Comparison of ENCODE assay signal across 1 cellular context in the genomic region with DNA sequence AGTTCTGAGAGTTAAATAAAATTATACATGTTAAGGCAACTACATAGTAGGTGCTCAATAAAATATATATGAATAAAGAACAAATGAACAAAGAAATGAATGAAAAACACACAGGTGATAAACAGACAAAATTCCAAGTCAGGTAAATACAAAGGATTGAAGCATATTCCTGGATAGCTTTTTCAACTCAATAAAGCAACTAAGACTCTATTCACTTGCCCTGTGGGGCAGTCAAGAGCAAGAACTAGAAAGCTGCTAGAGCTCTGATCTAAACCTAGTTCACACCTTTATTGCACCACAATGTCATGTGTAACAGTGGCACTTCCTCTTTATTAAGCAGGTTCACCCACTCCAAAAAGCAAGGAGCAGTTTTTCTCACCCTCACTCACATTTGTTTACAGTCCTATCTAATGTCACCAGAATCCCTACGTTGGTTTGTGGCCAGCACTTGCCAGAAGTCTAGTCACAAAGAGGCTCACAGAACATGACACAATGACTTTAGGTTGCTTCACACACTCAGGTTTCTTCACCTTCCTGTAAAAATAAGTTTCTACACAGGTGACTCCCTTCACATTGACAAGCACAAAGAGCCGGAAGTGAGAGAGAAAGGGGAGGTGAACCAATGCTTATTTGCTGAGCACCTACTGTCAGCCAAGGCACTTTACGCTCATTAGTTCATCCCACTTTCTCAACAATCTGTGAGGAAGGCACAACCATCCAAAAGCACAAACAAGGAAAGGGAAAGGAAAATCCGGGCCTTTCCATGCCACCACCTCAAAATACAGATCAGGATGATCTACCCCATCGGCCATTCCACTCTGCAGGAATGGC.
TF ChIP-seq lines count a peak whose summit lies in the region.

No MANE protein-coding gene starts in this region.

TF ChIP-seq in GM12878, 131 proteins besides CTCF, POLR2A, EP300 and RAD21 (continued from another document and continues in another):
- TF ChIP-seq, protein P1, sequence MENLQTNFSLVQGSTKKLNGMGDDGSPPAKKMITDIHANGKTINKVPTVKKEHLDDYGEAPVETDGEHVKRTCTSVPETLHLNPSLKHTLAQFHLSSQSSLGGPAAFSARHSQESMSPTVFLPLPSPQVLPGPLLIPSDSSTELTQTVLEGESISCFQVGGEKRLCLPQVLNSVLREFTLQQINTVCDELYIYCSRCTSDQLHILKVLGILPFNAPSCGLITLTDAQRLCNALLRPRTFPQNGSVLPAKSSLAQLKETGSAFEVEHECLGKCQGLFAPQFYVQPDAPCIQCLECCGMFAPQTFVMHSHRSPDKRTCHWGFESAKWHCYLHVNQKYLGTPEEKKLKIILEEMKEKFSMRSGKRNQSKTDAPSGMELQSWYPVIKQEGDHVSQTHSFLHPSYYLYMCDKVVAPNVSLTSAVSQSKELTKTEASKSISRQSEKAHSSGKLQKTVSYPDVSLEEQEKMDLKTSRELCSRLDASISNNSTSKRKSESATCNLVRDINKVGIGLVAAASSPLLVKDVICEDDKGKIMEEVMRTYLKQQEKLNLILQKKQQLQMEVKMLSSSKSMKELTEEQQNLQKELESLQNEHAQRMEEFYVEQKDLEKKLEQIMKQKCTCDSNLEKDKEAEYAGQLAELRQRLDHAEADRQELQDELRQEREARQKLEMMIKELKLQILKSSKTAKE (IDR thresholded peaks at IDR 0.05; ENCODE audit: low read depth, poor library complexity, severe bottlenecking) = peak; percentile 84
- no peak for TF ChIP-seq CBX3 (IDR thresholded peaks at IDR 0.05; ENCODE audit: borderline replicate concordance, low read depth)
- TF ChIP-seq MEF2B (IDR thresholded peaks at IDR 0.05; ENCODE audit: partially characterized antibody, poor library complexity, severe bottlenecking) = peak; percentile 46
- TF ChIP-seq, protein P2, sequence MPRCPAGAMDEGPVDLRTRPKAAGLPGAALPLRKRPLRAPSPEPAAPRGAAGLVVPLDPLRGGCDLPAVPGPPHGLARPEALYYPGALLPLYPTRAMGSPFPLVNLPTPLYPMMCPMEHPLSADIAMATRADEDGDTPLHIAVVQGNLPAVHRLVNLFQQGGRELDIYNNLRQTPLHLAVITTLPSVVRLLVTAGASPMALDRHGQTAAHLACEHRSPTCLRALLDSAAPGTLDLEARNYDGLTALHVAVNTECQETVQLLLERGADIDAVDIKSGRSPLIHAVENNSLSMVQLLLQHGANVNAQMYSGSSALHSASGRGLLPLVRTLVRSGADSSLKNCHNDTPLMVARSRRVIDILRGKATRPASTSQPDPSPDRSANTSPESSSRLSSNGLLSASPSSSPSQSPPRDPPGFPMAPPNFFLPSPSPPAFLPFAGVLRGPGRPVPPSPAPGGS (IDR thresholded peaks at IDR 0.05; ENCODE audit: borderline replicate concordance, insufficient read depth, low read depth, low read length, poor library complexity, severe bottlenecking) = no peak
- TF ChIP-seq TCF12 (IDR thresholded peaks at IDR 0.05; ENCODE audit: low read depth, low read length) = 0 out of 2 replicates have a peak, but pooled peaks have one; percentile 52
- no peak for TF ChIP-seq HCFC1 (IDR thresholded peaks at IDR 0.05; ENCODE audit: low read length)
- TF ChIP-seq ZSCAN29 (IDR thresholded peaks at IDR 0.05) = no peak
- TF ChIP-seq NR2F1 (conservative IDR thresholded peaks at IDR 0.05) = peak; percentile 66
- TF ChIP-seq ZNF622 (IDR thresholded peaks at IDR 0.05) = no peak
- peak; percentile 68 for TF ChIP-seq RUNX3 (IDR thresholded peaks at IDR 0.05; ENCODE audit: low read length)
- TF ChIP-seq FOS (IDR thresholded peaks at IDR 0.05; ENCODE audit: borderline replicate concordance, extremely low read depth, insufficient read length) = no peak
- TF ChIP-seq ETV6 (conservative IDR thresholded peaks at IDR 0.05 in 1 of 2, IDR thresholded peaks at IDR 0.05 in 1 of 2; ENCODE audit: borderline replicate concordance in 1 of 2, low read depth in 1 of 2) = no peak; a peak in 1 of 4 replicates
- TF ChIP-seq ZBED1 (IDR thresholded peaks at IDR 0.05; ENCODE audit: borderline replicate concordance) = no peak
- TF ChIP-seq IKZF1 (conservative IDR thresholded peaks at IDR 0.05) = peak; percentile 83
- TF ChIP-seq POLR2AphosphoS2 (IDR thresholded peaks at IDR 0.05; ENCODE audit: low read depth, low read length) = no peak
- TF ChIP-seq, protein P3, sequence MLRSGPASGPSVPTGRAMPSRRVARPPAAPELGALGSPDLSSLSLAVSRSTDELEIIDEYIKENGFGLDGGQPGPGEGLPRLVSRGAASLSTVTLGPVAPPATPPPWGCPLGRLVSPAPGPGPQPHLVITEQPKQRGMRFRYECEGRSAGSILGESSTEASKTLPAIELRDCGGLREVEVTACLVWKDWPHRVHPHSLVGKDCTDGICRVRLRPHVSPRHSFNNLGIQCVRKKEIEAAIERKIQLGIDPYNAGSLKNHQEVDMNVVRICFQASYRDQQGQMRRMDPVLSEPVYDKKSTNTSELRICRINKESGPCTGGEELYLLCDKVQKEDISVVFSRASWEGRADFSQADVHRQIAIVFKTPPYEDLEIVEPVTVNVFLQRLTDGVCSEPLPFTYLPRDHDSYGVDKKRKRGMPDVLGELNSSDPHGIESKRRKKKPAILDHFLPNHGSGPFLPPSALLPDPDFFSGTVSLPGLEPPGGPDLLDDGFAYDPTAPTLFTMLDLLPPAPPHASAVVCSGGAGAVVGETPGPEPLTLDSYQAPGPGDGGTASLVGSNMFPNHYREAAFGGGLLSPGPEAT (IDR thresholded peaks at IDR 0.05; ENCODE audit: low read depth) = peak; percentile 84
- TF ChIP-seq CREM (IDR thresholded peaks at IDR 0.05; ENCODE audit: low read depth) = 0 out of 2 replicates have a peak, but pooled peaks have one; percentile 13
- TF ChIP-seq STAT1 (conservative IDR thresholded peaks at IDR 0.05) = no peak
- TF ChIP-seq SMAD1 (IDR thresholded peaks at IDR 0.05; ENCODE audit: low read depth, partially characterized antibody) = no peak
- TF ChIP-seq SUZ12 (IDR thresholded peaks at IDR 0.05; ENCODE audit: unreplicated experiment) = no peak
- TF ChIP-seq, protein P4, sequence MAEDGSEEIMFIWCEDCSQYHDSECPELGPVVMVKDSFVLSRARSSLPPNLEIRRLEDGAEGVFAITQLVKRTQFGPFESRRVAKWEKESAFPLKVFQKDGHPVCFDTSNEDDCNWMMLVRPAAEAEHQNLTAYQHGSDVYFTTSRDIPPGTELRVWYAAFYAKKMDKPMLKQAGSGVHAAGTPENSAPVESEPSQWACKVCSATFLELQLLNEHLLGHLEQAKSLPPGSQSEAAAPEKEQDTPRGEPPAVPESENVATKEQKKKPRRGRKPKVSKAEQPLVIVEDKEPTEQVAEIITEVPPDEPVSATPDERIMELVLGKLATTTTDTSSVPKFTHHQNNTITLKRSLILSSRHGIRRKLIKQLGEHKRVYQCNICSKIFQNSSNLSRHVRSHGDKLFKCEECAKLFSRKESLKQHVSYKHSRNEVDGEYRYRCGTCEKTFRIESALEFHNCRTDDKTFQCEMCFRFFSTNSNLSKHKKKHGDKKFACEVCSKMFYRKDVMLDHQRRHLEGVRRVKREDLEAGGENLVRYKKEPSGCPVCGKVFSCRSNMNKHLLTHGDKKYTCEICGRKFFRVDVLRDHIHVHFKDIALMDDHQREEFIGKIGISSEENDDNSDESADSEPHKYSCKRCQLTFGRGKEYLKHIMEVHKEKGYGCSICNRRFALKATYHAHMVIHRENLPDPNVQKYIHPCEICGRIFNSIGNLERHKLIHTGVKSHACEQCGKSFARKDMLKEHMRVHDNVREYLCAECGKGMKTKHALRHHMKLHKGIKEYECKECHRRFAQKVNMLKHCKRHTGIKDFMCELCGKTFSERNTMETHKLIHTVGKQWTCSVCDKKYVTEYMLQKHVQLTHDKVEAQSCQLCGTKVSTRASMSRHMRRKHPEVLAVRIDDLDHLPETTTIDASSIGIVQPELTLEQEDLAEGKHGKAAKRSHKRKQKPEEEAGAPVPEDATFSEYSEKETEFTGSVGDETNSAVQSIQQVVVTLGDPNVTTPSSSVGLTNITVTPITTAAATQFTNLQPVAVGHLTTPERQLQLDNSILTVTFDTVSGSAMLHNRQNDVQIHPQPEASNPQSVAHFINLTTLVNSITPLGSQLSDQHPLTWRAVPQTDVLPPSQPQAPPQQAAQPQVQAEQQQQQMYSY (CRISPR knock-in tag; IDR thresholded peaks at IDR 0.05) = no peak
- no peak for TF ChIP-seq KAT2A (conservative IDR thresholded peaks at IDR 0.05; ENCODE audit: control insufficient read depth, low read depth, low read length)
- no peak for TF ChIP-seq CHD1 (IDR thresholded peaks at IDR 0.05; ENCODE audit: low read depth, low read length)
- 0 out of 2 replicates have a peak, but pooled peaks have one; percentile 41 for TF ChIP-seq JUND (IDR thresholded peaks at IDR 0.05; ENCODE audit: low read depth, low read length)
- TF ChIP-seq HDGF (IDR thresholded peaks at IDR 0.05) = no peak
- TF ChIP-seq, protein P5, sequence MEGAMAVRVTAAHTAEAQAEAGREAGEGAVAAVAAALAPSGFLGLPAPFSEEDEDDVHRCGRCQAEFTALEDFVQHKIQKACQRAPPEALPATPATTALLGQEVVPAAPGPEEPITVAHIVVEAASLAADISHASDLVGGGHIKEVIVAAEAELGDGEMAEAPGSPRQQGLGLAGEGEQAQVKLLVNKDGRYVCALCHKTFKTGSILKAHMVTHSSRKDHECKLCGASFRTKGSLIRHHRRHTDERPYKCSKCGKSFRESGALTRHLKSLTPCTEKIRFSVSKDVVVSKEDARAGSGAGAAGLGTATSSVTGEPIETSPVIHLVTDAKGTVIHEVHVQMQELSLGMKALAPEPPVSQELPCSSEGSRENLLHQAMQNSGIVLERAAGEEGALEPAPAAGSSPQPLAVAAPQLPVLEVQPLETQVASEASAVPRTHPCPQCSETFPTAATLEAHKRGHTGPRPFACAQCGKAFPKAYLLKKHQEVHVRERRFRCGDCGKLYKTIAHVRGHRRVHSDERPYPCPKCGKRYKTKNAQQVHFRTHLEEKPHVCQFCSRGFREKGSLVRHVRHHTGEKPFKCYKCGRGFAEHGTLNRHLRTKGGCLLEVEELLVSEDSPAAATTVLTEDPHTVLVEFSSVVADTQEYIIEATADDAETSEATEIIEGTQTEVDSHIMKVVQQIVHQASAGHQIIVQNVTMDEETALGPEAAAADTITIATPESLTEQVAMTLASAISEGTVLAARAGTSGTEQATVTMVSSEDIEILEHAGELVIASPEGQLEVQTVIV (IDR thresholded peaks at IDR 0.05; ENCODE audit: borderline replicate concordance, partially characterized antibody) = no peak
- TF ChIP-seq, protein P6, sequence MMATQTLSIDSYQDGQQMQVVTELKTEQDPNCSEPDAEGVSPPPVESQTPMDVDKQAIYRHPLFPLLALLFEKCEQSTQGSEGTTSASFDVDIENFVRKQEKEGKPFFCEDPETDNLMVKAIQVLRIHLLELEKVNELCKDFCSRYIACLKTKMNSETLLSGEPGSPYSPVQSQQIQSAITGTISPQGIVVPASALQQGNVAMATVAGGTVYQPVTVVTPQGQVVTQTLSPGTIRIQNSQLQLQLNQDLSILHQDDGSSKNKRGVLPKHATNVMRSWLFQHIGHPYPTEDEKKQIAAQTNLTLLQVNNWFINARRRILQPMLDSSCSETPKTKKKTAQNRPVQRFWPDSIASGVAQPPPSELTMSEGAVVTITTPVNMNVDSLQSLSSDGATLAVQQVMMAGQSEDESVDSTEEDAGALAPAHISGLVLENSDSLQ (IDR thresholded peaks at IDR 0.05) = peak; percentile 92
- peak; percentile 51 for TF ChIP-seq CHD2 (IDR thresholded peaks at IDR 0.05; ENCODE audit: borderline replicate concordance, low read depth, low read length)
- no peak for TF ChIP-seq ZNF274 (IDR thresholded peaks at IDR 0.05; ENCODE audit: insufficient read depth, insufficient read length)
- no peak for TF ChIP-seq POU2F2 (IDR thresholded peaks at IDR 0.05; ENCODE audit: borderline replicate concordance, low read depth, low read length)
- peak; percentile 100 for TF ChIP-seq SPI1 (IDR thresholded peaks at IDR 0.05; ENCODE audit: borderline replicate concordance, insufficient read depth, low read depth, low read length)
- TF ChIP-seq STAT3 (IDR thresholded peaks at IDR 0.05; ENCODE audit: low read depth, low read length) = peak; percentile 56; the same call in 1 of the 2 replicates
- TF ChIP-seq, protein P7, sequence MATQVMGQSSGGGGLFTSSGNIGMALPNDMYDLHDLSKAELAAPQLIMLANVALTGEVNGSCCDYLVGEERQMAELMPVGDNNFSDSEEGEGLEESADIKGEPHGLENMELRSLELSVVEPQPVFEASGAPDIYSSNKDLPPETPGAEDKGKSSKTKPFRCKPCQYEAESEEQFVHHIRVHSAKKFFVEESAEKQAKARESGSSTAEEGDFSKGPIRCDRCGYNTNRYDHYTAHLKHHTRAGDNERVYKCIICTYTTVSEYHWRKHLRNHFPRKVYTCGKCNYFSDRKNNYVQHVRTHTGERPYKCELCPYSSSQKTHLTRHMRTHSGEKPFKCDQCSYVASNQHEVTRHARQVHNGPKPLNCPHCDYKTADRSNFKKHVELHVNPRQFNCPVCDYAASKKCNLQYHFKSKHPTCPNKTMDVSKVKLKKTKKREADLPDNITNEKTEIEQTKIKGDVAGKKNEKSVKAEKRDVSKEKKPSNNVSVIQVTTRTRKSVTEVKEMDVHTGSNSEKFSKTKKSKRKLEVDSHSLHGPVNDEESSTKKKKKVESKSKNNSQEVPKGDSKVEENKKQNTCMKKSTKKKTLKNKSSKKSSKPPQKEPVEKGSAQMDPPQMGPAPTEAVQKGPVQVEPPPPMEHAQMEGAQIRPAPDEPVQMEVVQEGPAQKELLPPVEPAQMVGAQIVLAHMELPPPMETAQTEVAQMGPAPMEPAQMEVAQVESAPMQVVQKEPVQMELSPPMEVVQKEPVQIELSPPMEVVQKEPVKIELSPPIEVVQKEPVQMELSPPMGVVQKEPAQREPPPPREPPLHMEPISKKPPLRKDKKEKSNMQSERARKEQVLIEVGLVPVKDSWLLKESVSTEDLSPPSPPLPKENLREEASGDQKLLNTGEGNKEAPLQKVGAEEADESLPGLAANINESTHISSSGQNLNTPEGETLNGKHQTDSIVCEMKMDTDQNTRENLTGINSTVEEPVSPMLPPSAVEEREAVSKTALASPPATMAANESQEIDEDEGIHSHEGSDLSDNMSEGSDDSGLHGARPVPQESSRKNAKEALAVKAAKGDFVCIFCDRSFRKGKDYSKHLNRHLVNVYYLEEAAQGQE (IDR thresholded peaks at IDR 0.05; ENCODE audit: low read depth, low read length) = no peak
- no peak for TF ChIP-seq YY1 (IDR thresholded peaks at IDR 0.05; ENCODE audit: low read depth, low read length)
- TF ChIP-seq, protein P8, sequence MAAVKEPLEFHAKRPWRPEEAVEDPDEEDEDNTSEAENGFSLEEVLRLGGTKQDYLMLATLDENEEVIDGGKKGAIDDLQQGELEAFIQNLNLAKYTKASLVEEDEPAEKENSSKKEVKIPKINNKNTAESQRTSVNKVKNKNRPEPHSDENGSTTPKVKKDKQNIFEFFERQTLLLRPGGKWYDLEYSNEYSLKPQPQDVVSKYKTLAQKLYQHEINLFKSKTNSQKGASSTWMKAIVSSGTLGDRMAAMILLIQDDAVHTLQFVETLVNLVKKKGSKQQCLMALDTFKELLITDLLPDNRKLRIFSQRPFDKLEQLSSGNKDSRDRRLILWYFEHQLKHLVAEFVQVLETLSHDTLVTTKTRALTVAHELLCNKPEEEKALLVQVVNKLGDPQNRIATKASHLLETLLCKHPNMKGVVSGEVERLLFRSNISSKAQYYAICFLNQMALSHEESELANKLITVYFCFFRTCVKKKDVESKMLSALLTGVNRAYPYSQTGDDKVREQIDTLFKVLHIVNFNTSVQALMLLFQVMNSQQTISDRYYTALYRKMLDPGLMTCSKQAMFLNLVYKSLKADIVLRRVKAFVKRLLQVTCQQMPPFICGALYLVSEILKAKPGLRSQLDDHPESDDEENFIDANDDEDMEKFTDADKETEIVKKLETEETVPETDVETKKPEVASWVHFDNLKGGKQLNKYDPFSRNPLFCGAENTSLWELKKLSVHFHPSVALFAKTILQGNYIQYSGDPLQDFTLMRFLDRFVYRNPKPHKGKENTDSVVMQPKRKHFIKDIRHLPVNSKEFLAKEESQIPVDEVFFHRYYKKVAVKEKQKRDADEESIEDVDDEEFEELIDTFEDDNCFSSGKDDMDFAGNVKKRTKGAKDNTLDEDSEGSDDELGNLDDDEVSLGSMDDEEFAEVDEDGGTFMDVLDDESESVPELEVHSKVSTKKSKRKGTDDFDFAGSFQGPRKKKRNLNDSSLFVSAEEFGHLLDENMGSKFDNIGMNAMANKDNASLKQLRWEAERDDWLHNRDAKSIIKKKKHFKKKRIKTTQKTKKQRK (IDR thresholded peaks at IDR 0.05; ENCODE audit: low read depth, low read length) = no peak
